Comparison of ENCODE assay signal across 8 cellular contexts in genomic region chr22:38755911-38756532, GRCh38. TPM values are rescaled to one million over a fixed set of nuclear protein-coding genes. Genes with fewer than 3 reads are reported as not detected.
DNase-seq lines count a peak whose midpoint lies in the region; ATAC-seq, FAIRE-seq and TF ChIP-seq lines count a peak whose summit lies in the region.

Gene SUN2, minus strand, starts transcription at chr22:38755998. Its CDS starts 3,370 bp downstream, at chr22:38752628.

- peaks cover 74% of the 10 kb centered on the region for H3K4me1 Mint-ChIP-seq in dendritic cell treated with granulocyte-macrophage colony-stimulating factor and Interleukin-4, amounts not matched to agents 40 ng/mL and 50 ng/mL, for 4 days (ENCODE audit: low read depth)

- ATAC-seq in A549: peak; percentile 89 to 90
- ATAC-seq in GM18505 (IDR thresholded peaks at IDR 0.05; ENCODE audit: unreplicated experiment): peak; percentile 64
- ATAC-seq in HG02973 (IDR thresholded peaks at IDR 0.05; ENCODE audit: unreplicated experiment): peak; percentile 58
- ATAC-seq in left lung: peak; percentile 80

- peak within 1 kb of the TSS; percentile 99 for H3K27ac ChIP-seq in A549
- H3K27ac ChIP-seq in left lung: peak within 1 kb of the TSS; percentile 93 to 95

- H3K4me3 ChIP-seq in A549 (peak within 1 kb of the TSS; percentile 100), left lung (peak within 1 kb of the TSS; percentile 52 to 56)

- no peak for TF ChIP-seq RAD21 in A549 (conservative IDR thresholded peaks at IDR 0.05 in 1 of 2, IDR thresholded peaks at IDR 0.05 in 1 of 2)

- H3K4me2 ChIP-seq in A549: peak within 1 kb of the TSS; percentile 90

- H3K9me3 ChIP-seq in A549: no peaks in the 10 kb centered on the region
- H3K9me3 ChIP-seq in left lung: no peaks in the 10 kb centered on the region

- POLR2A ChIA-PET in A549 (lab: Yijun Ruan, JAX): interaction anchor here (1.5 kb wide), 1 partner anchor 87 kb away, joined by 3 read pairs; no protein-coding TSS in a partner anchor

- H3K27ac Mint-ChIP-seq in dendritic cell treated with granulocyte-macrophage colony-stimulating factor and Interleukin-4, amounts not matched to agents 40 ng/mL and 50 ng/mL, for 4 days: peak within 1 kb of the TSS; percentile 90

- peak; percentile 8; the same call in 1 of the 2 replicates for TF ChIP-seq POLR2A in A549 (IDR thresholded peaks at IDR 0.05; ENCODE audit: low read length)
- TF ChIP-seq POLR2A in GM18505 (IDR thresholded peaks at IDR 0.05; ENCODE audit: borderline replicate concordance, extremely low read depth, insufficient read depth, insufficient read length): peak; percentile 80

- TF ChIP-seq CTCF in A549 (IDR thresholded peaks at IDR 0.05) (no peak), left lung (IDR thresholded peaks at IDR 0.05) (no peak)

- peak within 1 kb of the TSS; percentile 77 for H3K4me3 Mint-ChIP-seq in dendritic cell treated with granulocyte-macrophage colony-stimulating factor and Interleukin-4, amounts not matched to agents 40 ng/mL and 50 ng/mL, for 4 days

- intact Hi-C loops in dendritic cell treated with granulocyte-macrophage colony-stimulating factor and Interleukin-4, amounts not matched to agents 40 ng/mL and 50 ng/mL, for 4 days (cut with micrococcal nuclease): loop anchor here (2.0 kb wide), 1 partner anchor 51 kb away; the partner anchor contains the start of gene GTPBP1
- intact Hi-C loops in left lung (cut with DNase I): no loop called here

- peaks cover 22% of the 10 kb centered on the region for H3K4me1 ChIP-seq in A549
- H3K4me1 ChIP-seq in left lung: peaks cover 16 to 58% of the 10 kb centered on the region in 2 donors

- no peaks in the 10 kb centered on the region for H3K27me3 Mint-ChIP-seq in dendritic cell treated with granulocyte-macrophage colony-stimulating factor and Interleukin-4, amounts not matched to agents 40 ng/mL and 50 ng/mL, for 4 days

- no peak for FAIRE-seq in A549 (lab: Jason Lieb, UNC)

- no peaks in the 10 kb centered on the region for H3K27me3 ChIP-seq in left lung

- DNase-seq in A549 (ENCODE audit: low read depth in 1 of 2, low spot score in 1 of 2) (peak; percentile 81 to 84), NCI-H345 treated with DMSO at 0.1 percent for 48 hours (lab: John Stamatoyannopoulos, UW; ENCODE audit: unreplicated experiment) (peak; percentile 40), left lung (peak; percentile 95 to 97)
- DNase-seq in activated CD4-positive, alpha-beta T cell treated with anti-CD3 and anti-CD28 coated beads, Interleukin-2, amount 50 U/mL, for 24 hours (ENCODE audit: low read depth in 1 of 2, low spot score in 1 of 2): peak; percentile 85 to 88
- peak; percentile 92 for DNase-seq in stimulated activated CD4-positive, alpha-beta T cell treated with anti-CD3 and anti-CD28 coated beads, Interleukin-2, amount 100 ng/mL, for 4 hours (ENCODE audit: low read depth)

- H3K36me3 ChIP-seq in left lung: peaks cover 0 to 20% of the 10 kb centered on the region in 2 donors

- TF ChIP-seq EP300 in A549 (IDR thresholded peaks at IDR 0.05): no peak

- no peaks in the 10 kb centered on the region for H3K9me3 Mint-ChIP-seq in dendritic cell treated with granulocyte-macrophage colony-stimulating factor and Interleukin-4, amounts not matched to agents 40 ng/mL and 50 ng/mL, for 4 days

- peaks cover 30% of the 10 kb centered on the region for H3K36me3 Mint-ChIP-seq in dendritic cell treated with granulocyte-macrophage colony-stimulating factor and Interleukin-4, amounts not matched to agents 40 ng/mL and 50 ng/mL, for 4 days (ENCODE audit: low read depth)

- CTCF ChIA-PET in A549 (lab: Yijun Ruan, JAX): interaction anchor here (1.4 to 8.1 kb wide), 5 partner anchors 12 to 247 kb away, joined by 3 to 75 read pairs (median 4); no protein-coding TSS in a partner anchor

- 4% methylated on average over 11 of the region's 68 CpGs for WGBS in A549 (ENCODE audit: missing lambda C conversion rate)

TF ChIP-seq in A549, 52 proteins besides CTCF, POLR2A, EP300 and RAD21:
- TF ChIP-seq CHD4 (IDR thresholded peaks at IDR 0.05; ENCODE audit: borderline replicate concordance): no peak
- TF ChIP-seq HEYL (CRISPR knock-in tag; IDR thresholded peaks at IDR 0.05): no peak
- no peak for TF ChIP-seq TFCP2L1 (CRISPR knock-in tag; IDR thresholded peaks at IDR 0.05)
- TF ChIP-seq HES2 (IDR thresholded peaks at IDR 0.05): no peak
- no peak for TF ChIP-seq NFE2L2 (conservative IDR thresholded peaks at IDR 0.05; ENCODE audit: low read length)
- no peak for TF ChIP-seq HMGXB4 (CRISPR knock-in tag; IDR thresholded peaks at IDR 0.05; ENCODE audit: borderline replicate concordance)
- no peak for TF ChIP-seq FOXS1 (CRISPR knock-in tag; IDR thresholded peaks at IDR 0.05)
- peak in 1 of 2 experiments; percentile 17; a peak in 1 of 4 replicates for TF ChIP-seq CEBPB (IDR thresholded peaks at IDR 0.05)
- peak; percentile 89 for TF ChIP-seq PBX3 (IDR thresholded peaks at IDR 0.05)
- TF ChIP-seq JUN (IDR thresholded peaks at IDR 0.05): peak in 1 of 2 experiments; percentile 30; a peak in 2 of 5 replicates
- TF ChIP-seq FOSL2 (IDR thresholded peaks at IDR 0.05): no peak
- TF ChIP-seq FOSL2 (CRISPR knock-in tag; IDR thresholded peaks at IDR 0.05): no peak

RNA-seq across cellular contexts. Expression of gene SUN2, which starts in this region (rescaled TPM):
- polyA plus RNA-seq in A549 (2011; rRNA removed): 12.6 and 18.4 TPM in 2 replicates
- 20.2 and 27.5 TPM in 2 replicates for polyA plus RNA-seq in A549 (2012; cell fraction: cytosol; rRNA removed)
- polyA plus RNA-seq in A549 (2012; cell fraction: nucleus; rRNA removed): 63.4 and 82.4 TPM in 2 replicates
- 21.7 to 26.4 TPM (median 24.0 TPM) in 3 replicates for polyA plus RNA-seq in A549 (2017; fragmentation: RNase III; extraction: RNeasy Plus Mini Kit Qiagen cat#74134 plus additional on column Dnase treatment)
- 27.7 and 32.9 TPM in 2 replicates for polyA minus RNA-seq in A549 (2011; rRNA and poly(A)+ RNA removed)
- 100 to 1,000 TPM in 1 of 2 donors, 10 to 100 TPM in 1; 99.3 to 174 TPM for total RNA-seq in left lung

Comparison
In these comparisons a context has a peak if more than half of its experiments do, and no peak if none do; other contexts are left out.
1. Peak in every context shown above with its lines: DNase-seq, ATAC-seq, H3K4me3 ChIP-seq and H3K27ac ChIP-seq.
2. DNase-seq: peak in every context shown above with its lines; median percentile 96 in left lung; 92 in stimulated activated CD4-positive, alpha-beta T cell treated with anti-CD3 and anti-CD28 coated beads, Interleukin-2, amount 100 ng/mL, for 4 hours; 86 in activated CD4-positive, alpha-beta T cell treated with anti-CD3 and anti-CD28 coated beads, Interleukin-2, amount 50 U/mL, for 24 hours; 82 in A549; 40 in NCI-H345 treated with DMSO at 0.1 percent for 48 hours.